In genomic region chr22:46662226-46662625, GRCh38 we compare ENCODE assay signal across 11 cellular contexts.
"Had no signal": no experiment of that assay in that cellular context is flagged by ENCODE, and none has a peak within 500 bp of the region (broad histone marks: within the 10 kb centered on the region; RNA-seq: fewer than 3 reads in every experiment).

No MANE protein-coding gene starts in this region.

- H3K9ac ChIP-seq: parathyroid adenoma had no signal

- H2AFZ ChIP-seq: parathyroid adenoma had no signal

- H3K27ac Mint-ChIP-seq: activated B cell treated with CpG ODN at 0.5 μM for 24 hours, memory B cell, type B pancreatic cell had no signal

- H3K36me3 Mint-ChIP-seq: activated CD8-positive, alpha-beta memory T cell treated with anti-CD3 and anti-CD28 coated beads, Interleukin-2, amount 10 ng/mL, durations not matched to agents 7 days and 5 days; naive thymus-derived CD8-positive, alpha-beta T cell; type B pancreatic cell had no signal

- H3K9me3 Mint-ChIP-seq: activated B cell treated with CpG ODN at 0.5 μM for 24 hours; memory B cell; naive thymus-derived CD8-positive, alpha-beta T cell; type B pancreatic cell had no signal

- ATAC-seq: naive thymus-derived CD8-positive, alpha-beta T cell had no signal

- H3K27me3 ChIP-seq: neutrophil had no signal

- H3K4me3 Mint-ChIP-seq: activated B cell treated with CpG ODN at 0.5 μM for 24 hours; activated CD8-positive, alpha-beta memory T cell treated with anti-CD3 and anti-CD28 coated beads, Interleukin-2, amount 10 ng/mL, durations not matched to agents 7 days and 5 days; memory B cell; naive thymus-derived CD8-positive, alpha-beta T cell; type B pancreatic cell had no signal

- DNase-seq: activated B cell treated with CpG ODN at 0.5 μM for 24 hours; activated CD4-positive, alpha-beta T cell treated with anti-CD3 and anti-CD28 coated beads, Interleukin-2, amount 50 U/mL, for 1 hour; activated CD8-positive, alpha-beta memory T cell treated with anti-CD3 and anti-CD28 coated beads, Interleukin-2, amount 10 ng/mL, durations not matched to agents 7 days and 5 days; activated naive CD4-positive, alpha-beta T cell; hippocampal formation; left ventricle myocardium superior; naive thymus-derived CD8-positive, alpha-beta T cell had no signal

- H3K27ac ChIP-seq: neutrophil, parathyroid adenoma had no signal

- H3K9me3 ChIP-seq: neutrophil had no signal
